8 cellular contexts compared by ENCODE assay signal in genomic region chr2:240205348-240205747, GRCh38.
DNase-seq lines count a peak whose midpoint lies in the region; ATAC-seq lines count a peak whose summit lies in the region.

No MANE protein-coding gene starts in this region.

- intact Hi-C loops in activated CD4-positive, alpha-beta memory T cell treated with anti-CD3 and anti-CD28 coated beads for 36 hours (cut with micrococcal nuclease), result loop anchor here (2.0 kb wide), 1 partner anchor 27 kb away; no protein-coding TSS in a partner anchor

- DNase-seq in activated CD4-positive, alpha-beta T cell treated with anti-CD3 and anti-CD28 coated beads for 24 hours (ENCODE audit: low read depth in 2 of 2), result peak; percentile 29 to 59
- no peak for DNase-seq in activated CD4-positive, alpha-beta T cell treated with anti-CD3 and anti-CD28 coated beads for 1 hour
- DNase-seq in activated CD4-positive, alpha-beta memory T cell treated with anti-CD3 and anti-CD28 coated beads for 36 hours, result peak; percentile 85
- DNase-seq in iPS-NIHi7 (ENCODE audit: extremely low spot score) (peak; percentile 38), DMS79 treated with DMSO at 0.1 percent for 48 hours (lab: John Stamatoyannopoulos, UW) (no peak)
- peak; percentile 83 for DNase-seq in stimulated activated CD8-positive, alpha-beta memory T cell treated with anti-CD3 and anti-CD28 coated beads, Interleukin-4, amount 100 ng/mL, for 48 hours

- H3K27me3 Mint-ChIP-seq in activated CD4-positive, alpha-beta memory T cell treated with anti-CD3 and anti-CD28 coated beads for 36 hours, result peaks cover 30% of the 10 kb centered on the region

- peaks cover 10% of the 10 kb centered on the region for H3K9me3 Mint-ChIP-seq in activated CD4-positive, alpha-beta memory T cell treated with anti-CD3 and anti-CD28 coated beads for 36 hours

- POLR2A ChIA-PET in activated CD4-positive, alpha-beta memory T cell treated with anti-CD3 and anti-CD28 coated beads for 36 hours (lab: Charles Lee), result no interaction called here

- ATAC-seq in GM18909 (IDR thresholded peaks at IDR 0.05; ENCODE audit: poor library complexity, unreplicated experiment), result no peak
- no peak for ATAC-seq in GM19035 (IDR thresholded peaks at IDR 0.05; ENCODE audit: unreplicated experiment)

- H3K36me3 Mint-ChIP-seq in activated CD4-positive, alpha-beta memory T cell treated with anti-CD3 and anti-CD28 coated beads for 36 hours, result no peaks in the 10 kb centered on the region

- CTCF ChIA-PET in activated CD4-positive, alpha-beta memory T cell treated with anti-CD3 and anti-CD28 coated beads for 36 hours (lab: Charles Lee), result interaction anchor here (1.1 to 1.3 kb wide), 4 partner anchors 13 to 231 kb away, joined by 3 read pairs; no protein-coding TSS in a partner anchor

- peaks cover 4% of the 10 kb centered on the region for H3K4me1 Mint-ChIP-seq in activated CD4-positive, alpha-beta memory T cell treated with anti-CD3 and anti-CD28 coated beads for 36 hours (ENCODE audit: low read depth)

- H3K27ac Mint-ChIP-seq in activated CD4-positive, alpha-beta memory T cell treated with anti-CD3 and anti-CD28 coated beads for 36 hours, result no peak overlapping the region

- no peak overlapping the region for H3K4me3 Mint-ChIP-seq in activated CD4-positive, alpha-beta memory T cell treated with anti-CD3 and anti-CD28 coated beads for 36 hours

Comparison
In these comparisons a context has a peak if more than half of its experiments do, and no peak if none do; other contexts are left out.
1. DNase-seq: peak in activated CD4-positive, alpha-beta T cell treated with anti-CD3 and anti-CD28 coated beads for 24 hours (2 of 2), activated CD4-positive, alpha-beta memory T cell treated with anti-CD3 and anti-CD28 coated beads for 36 hours (single experiment), iPS-NIHi7 (single experiment) and stimulated activated CD8-positive, alpha-beta memory T cell treated with anti-CD3 and anti-CD28 coated beads, Interleukin-4, amount 100 ng/mL, for 48 hours (single experiment); none in activated CD4-positive, alpha-beta T cell treated with anti-CD3 and anti-CD28 coated beads for 1 hour (single experiment) and DMS79 treated with DMSO at 0.1 percent for 48 hours (single experiment).